Comparison of ENCODE assay signal across 1 cellular context in genomic region chr14:63647696-63648410, GRCh38.
A peak's percentile ranks its signal among the peaks of the same experiment; 100 is the strongest.
TF ChIP-seq lines count a peak whose summit lies in the region.

No MANE protein-coding gene starts in this region.

TF ChIP-seq in GM12878, 131 proteins besides CTCF, POLR2A, EP300 and RAD21 (continued from another document and continues in another):
- peak in 1 of 2 experiments; percentile 38; a peak in 1 of 3 replicates for TF ChIP-seq EGR1 (IDR thresholded peaks at IDR 0.05; ENCODE audit: borderline replicate concordance in 1 of 2, low read depth in 2 of 2, low read length in 2 of 2)
- TF ChIP-seq LARP7 (IDR thresholded peaks at IDR 0.05): no peak
- no peak for TF ChIP-seq PAX8 (IDR thresholded peaks at IDR 0.05)
- TF ChIP-seq SPI1 (IDR thresholded peaks at IDR 0.05; ENCODE audit: borderline replicate concordance, insufficient read depth, low read depth, low read length): no peak
- TF ChIP-seq PKNOX1 (IDR thresholded peaks at IDR 0.05): no peak
- no peak for TF ChIP-seq PAX5 (IDR thresholded peaks at IDR 0.05; ENCODE audit: borderline replicate concordance, low read depth, low read length)
- TF ChIP-seq RUNX3 (IDR thresholded peaks at IDR 0.05; ENCODE audit: low read length): peak; percentile 45; the same call in 1 of the 2 replicates
- no peak for TF ChIP-seq SUPT20H (IDR thresholded peaks at IDR 0.05; ENCODE audit: borderline replicate concordance, control insufficient read depth, low read depth, low read length)
- TF ChIP-seq ATF7 (IDR thresholded peaks at IDR 0.05; ENCODE audit: low read depth): no peak
- TF ChIP-seq IKZF2 (IDR thresholded peaks at IDR 0.05): peak; percentile 15 to 31; a peak in 1 of 4 replicates
- TF ChIP-seq RELB (IDR thresholded peaks at IDR 0.05; ENCODE audit: low read depth): 0 out of 2 replicates have a peak, but pooled peaks have one; percentile 36
- TF ChIP-seq BMI1 (IDR thresholded peaks at IDR 0.05; ENCODE audit: borderline replicate concordance): no peak
- TF ChIP-seq NKRF (conservative IDR thresholded peaks at IDR 0.05): no peak
- no peak for TF ChIP-seq STAT1 (conservative IDR thresholded peaks at IDR 0.05)
- no peak for TF ChIP-seq ZBTB11 (CRISPR knock-in tag; IDR thresholded peaks at IDR 0.05)
- TF ChIP-seq NR2C1 (IDR thresholded peaks at IDR 0.05): no peak
- TF ChIP-seq NBN (IDR thresholded peaks at IDR 0.05): 0 out of 2 replicates have a peak, but pooled peaks have one; percentile 29
- TF ChIP-seq SIN3A (IDR thresholded peaks at IDR 0.05; ENCODE audit: low read depth, low read length): no peak
- no peak for TF ChIP-seq MEF2B (IDR thresholded peaks at IDR 0.05; ENCODE audit: partially characterized antibody, poor library complexity, severe bottlenecking)
- TF ChIP-seq REST (IDR thresholded peaks at IDR 0.05; ENCODE audit: low read depth, low read length): no peak
- TF ChIP-seq MYB (IDR thresholded peaks at IDR 0.05; ENCODE audit: borderline replicate concordance, low read depth, low read length): no peak
- TF ChIP-seq MTA2 (IDR thresholded peaks at IDR 0.05; ENCODE audit: low read depth): no peak
- TF ChIP-seq NR2F1 (conservative IDR thresholded peaks at IDR 0.05): no peak
- no peak for TF ChIP-seq TBL1XR1 (IDR thresholded peaks at IDR 0.05; ENCODE audit: low read depth, low read length)
- no peak for TF ChIP-seq ZZZ3 (IDR thresholded peaks at IDR 0.05; ENCODE audit: control insufficient read depth, insufficient read length, low read depth)
- no peak for TF ChIP-seq PRDM15 (CRISPR knock-in tag; IDR thresholded peaks at IDR 0.05)
- no peak for TF ChIP-seq ZNF384 (IDR thresholded peaks at IDR 0.05; ENCODE audit: borderline replicate concordance, low read depth, low read length)
- TF ChIP-seq BCL11A (IDR thresholded peaks at IDR 0.05; ENCODE audit: low read depth, low read length): no peak
- no peak for TF ChIP-seq GABPA (IDR thresholded peaks at IDR 0.05; ENCODE audit: low read depth)
- no peak for TF ChIP-seq CHD4 (IDR thresholded peaks at IDR 0.05)
- TF ChIP-seq JUND (IDR thresholded peaks at IDR 0.05; ENCODE audit: low read depth, low read length): no peak
- TF ChIP-seq ZSCAN29 (IDR thresholded peaks at IDR 0.05): no peak
- TF ChIP-seq IRF3 (IDR thresholded peaks at IDR 0.05): no peak
- no peak for TF ChIP-seq KLF5 (IDR thresholded peaks at IDR 0.05; ENCODE audit: partially characterized antibody)
- TF ChIP-seq POU2F2 (IDR thresholded peaks at IDR 0.05; ENCODE audit: borderline replicate concordance, low read depth, low read length): peak; percentile 44; the same call in 1 of the 3 replicates
- no peak for TF ChIP-seq CBX5 (IDR thresholded peaks at IDR 0.05; ENCODE audit: low read depth)
- TF ChIP-seq ELK1 (IDR thresholded peaks at IDR 0.05; ENCODE audit: low read depth, low read length): no peak
- TF ChIP-seq E4F1 (IDR thresholded peaks at IDR 0.05; ENCODE audit: borderline replicate concordance, partially characterized antibody): no peak
- TF ChIP-seq SMAD5 (IDR thresholded peaks at IDR 0.05; ENCODE audit: low read depth): no peak
- no peak for TF ChIP-seq ZNF217 (IDR thresholded peaks at IDR 0.05)
- peak; percentile 59 for TF ChIP-seq IKZF1 (conservative IDR thresholded peaks at IDR 0.05)
